ENCODE assay signal across 15 cellular contexts in the genomic region with DNA sequence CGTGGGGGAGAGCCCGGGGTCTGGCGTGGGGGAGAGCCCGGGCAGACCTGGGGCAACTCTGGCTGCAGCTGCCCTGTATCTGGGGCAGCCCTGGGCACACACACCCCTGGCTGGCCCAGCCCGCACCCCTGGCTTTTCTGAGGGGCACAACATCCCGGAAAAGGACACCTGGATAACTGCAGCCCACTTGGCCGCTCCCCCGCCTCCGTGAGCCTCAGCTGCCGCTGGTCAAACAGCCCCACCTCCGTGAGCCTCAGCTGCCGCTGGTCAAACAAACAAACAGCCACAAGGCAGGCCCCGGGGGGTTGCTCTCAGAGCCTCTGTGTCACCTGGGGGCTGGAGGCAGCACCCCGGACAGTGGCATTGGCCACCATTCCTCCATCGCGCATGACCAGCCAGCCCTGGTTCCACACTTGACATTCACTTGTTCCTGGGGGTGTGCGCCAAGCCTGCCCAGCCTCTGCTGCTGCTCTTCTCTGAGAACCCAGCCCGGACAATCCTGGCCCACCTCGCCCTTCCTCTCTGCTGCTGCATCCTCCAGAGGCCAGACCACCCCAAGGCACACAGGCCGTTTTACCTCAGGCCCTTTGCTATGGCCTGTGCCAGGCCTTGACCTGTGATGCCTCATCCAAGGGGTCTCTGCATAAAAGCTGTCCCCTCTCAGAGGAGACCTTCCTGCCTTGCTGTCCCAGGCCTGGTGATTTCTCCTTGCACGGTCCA. TPM values are rescaled to one million over a fixed set of nuclear protein-coding genes. Genes with fewer than 3 reads are reported as not detected.
DNase-seq lines count a peak whose midpoint lies in the region; ATAC-seq and TF ChIP-seq lines count a peak whose summit lies in the region.
"Had no signal": no experiment of that assay in that cellular context is flagged by ENCODE, and none has a peak within 500 bp of the region (broad histone marks: within the 10 kb centered on the region; RNA-seq: fewer than 3 reads in every experiment).

No MANE protein-coding gene starts in this region.

- H3K27ac ChIP-seq in SJSA1 (0 out of 2 replicates have a peak overlapping the region, but pooled peaks have one; percentile 6), left lung (peak overlapping the region in 1 of 2 donors; percentile 35), thyroid gland (peak overlapping the region in 2 of 3 donors; percentile 5 to 26)
- H3K27ac ChIP-seq: SK-N-MC had no signal

- H3K9me3 Mint-ChIP-seq in T-helper 1 cell treated with Interleukin-12 subunit alpha and Interleukin-12 subunit beta and Interleukin-4 antibody, amounts not matched to agents 30 μg/mL and 1 μg/mL, for 36 hours, result no peaks in the 10 kb centered on the region
- H3K9me3 Mint-ChIP-seq: neural crest cell had no signal

- H3K4me1 ChIP-seq in SJSA1 (replicated peaks), result peaks cover 100% of the 10 kb centered on the region
- H3K4me1 ChIP-seq in left lung, result peaks cover 37 to 84% of the 10 kb centered on the region in 2 donors
- peaks cover 42 to 91% of the 10 kb centered on the region in 2 donors for H3K4me1 ChIP-seq in thyroid gland

- intact Hi-C loops in left lung (cut with DNase I) (no loop called here), thyroid gland (cut with DNase I) (loop anchor here (5.0 kb wide), 1 partner anchor 101 kb away; no protein-coding TSS in a partner anchor)

- H3K36me3 ChIP-seq in SJSA1, result peaks cover 36% of the 10 kb centered on the region
- peaks cover 0 to 3% of the 10 kb centered on the region in 2 donors for H3K36me3 ChIP-seq in left lung
- no peaks in the 10 kb centered on the region for H3K36me3 ChIP-seq in thyroid gland

- ATAC-seq in left lung, result no peak
- no peak for ATAC-seq in HG03457 (IDR thresholded peaks at IDR 0.05; ENCODE audit: unreplicated experiment)
- ATAC-seq in HG02642 (IDR thresholded peaks at IDR 0.05; ENCODE audit: poor library complexity, unreplicated experiment), result no peak
- ATAC-seq: activated CD4-positive, CD25-positive, alpha-beta regulatory T cell treated with anti-CD3 and anti-CD28 coated beads, Interleukin-2, amount 50 U/mL, for 24 hours had no signal

- H3K4me3 ChIP-seq in SJSA1 (no peak overlapping the region), left lung (no peak overlapping the region), thyroid gland (replicated peaks in 1 of 3) (no peak overlapping the region)
- H3K4me3 ChIP-seq: SK-N-MC had no signal

- TF ChIP-seq CTCF in left lung (IDR thresholded peaks at IDR 0.05) (no peak), thyroid gland (IDR thresholded peaks at IDR 0.05) (no peak)

- H3K27ac Mint-ChIP-seq in T-helper 1 cell treated with Interleukin-12 subunit alpha and Interleukin-12 subunit beta and Interleukin-4 antibody, amounts not matched to agents 30 μg/mL and 1 μg/mL, for 36 hours, result peak overlapping the region; percentile 26

- H3K4me3 Mint-ChIP-seq in T-helper 1 cell treated with Interleukin-12 subunit alpha and Interleukin-12 subunit beta and Interleukin-4 antibody, amounts not matched to agents 30 μg/mL and 1 μg/mL, for 36 hours, result no peak overlapping the region
- H3K4me3 Mint-ChIP-seq: neural crest cell had no signal

- DNase-seq in T-helper 1 cell (no peak), SJSA1 (ENCODE audit: low read depth in 1 of 2, low spot score in 2 of 2) (peak in 1 of 2 experiments; percentile 42), left lung (peak; percentile 31 to 76), thyroid gland (peak; percentile 79)
- no peak for DNase-seq in activated CD4-positive, CD25-positive, alpha-beta regulatory T cell (lab: John Stamatoyannopoulos, UW)
- DNase-seq: activated T-cell treated with anti-CD3 and anti-CD28 coated beads for 4 hours, amniotic stem cell, dermis blood vessel endothelial cell, DMS 273 treated with DMSO at 0.1 percent for 48 hours had no signal

- TF ChIP-seq POLR2A in thyroid gland (IDR thresholded peaks at IDR 0.05), result no peak

- H3K27me3 Mint-ChIP-seq in T-helper 1 cell treated with Interleukin-12 subunit alpha and Interleukin-12 subunit beta and Interleukin-4 antibody, amounts not matched to agents 30 μg/mL and 1 μg/mL, for 36 hours (ENCODE audit: low read depth), result no peaks in the 10 kb centered on the region

- no peaks in the 10 kb centered on the region for H3K4me1 Mint-ChIP-seq in T-helper 1 cell treated with Interleukin-12 subunit alpha and Interleukin-12 subunit beta and Interleukin-4 antibody, amounts not matched to agents 30 μg/mL and 1 μg/mL, for 36 hours (ENCODE audit: low read depth)

- no peaks in the 10 kb centered on the region for H3K36me3 Mint-ChIP-seq in T-helper 1 cell treated with Interleukin-12 subunit alpha and Interleukin-12 subunit beta and Interleukin-4 antibody, amounts not matched to agents 30 μg/mL and 1 μg/mL, for 36 hours (ENCODE audit: low read depth)

- no peaks in the 10 kb centered on the region for H3K9me3 ChIP-seq in SJSA1 (replicated peaks)
- no peaks in the 10 kb centered on the region for H3K9me3 ChIP-seq in left lung
- no peaks in the 10 kb centered on the region for H3K9me3 ChIP-seq in thyroid gland

- 59 to 62% methylated on average over 17 of the region's 21 CpGs for WGBS in thyroid gland, 2 donors

- H3K27me3 ChIP-seq in SJSA1 (replicated peaks) (no peaks in the 10 kb centered on the region), left lung (no peaks in the 10 kb centered on the region), thyroid gland (no peaks in the 10 kb centered on the region)

RNA-seq across cellular contexts. Expression of a gene that starts 19.9 kb away (rescaled TPM):
- total RNA-seq in SJSA1 (2014; rRNA removed; shearing (Covaris generic)), result 55.5 and 58.9 TPM in 2 replicates
- total RNA-seq in left lung (10 to 100 TPM; 18.3 to 26.4 TPM), thyroid gland (10 to 100 TPM; 19.8 to 33.8 (median 26.7) TPM)

Comparison
In these comparisons a context has a peak if more than half of its experiments do, and no peak if none do; other contexts are left out.
1. DNase-seq: peak in left lung (2 of 2) and thyroid gland (2 of 2); none in T-helper 1 cell (0 of 5) and activated CD4-positive, CD25-positive, alpha-beta regulatory T cell (0 of 4).